22 cellular contexts compared by ENCODE assay signal in the genomic region with DNA sequence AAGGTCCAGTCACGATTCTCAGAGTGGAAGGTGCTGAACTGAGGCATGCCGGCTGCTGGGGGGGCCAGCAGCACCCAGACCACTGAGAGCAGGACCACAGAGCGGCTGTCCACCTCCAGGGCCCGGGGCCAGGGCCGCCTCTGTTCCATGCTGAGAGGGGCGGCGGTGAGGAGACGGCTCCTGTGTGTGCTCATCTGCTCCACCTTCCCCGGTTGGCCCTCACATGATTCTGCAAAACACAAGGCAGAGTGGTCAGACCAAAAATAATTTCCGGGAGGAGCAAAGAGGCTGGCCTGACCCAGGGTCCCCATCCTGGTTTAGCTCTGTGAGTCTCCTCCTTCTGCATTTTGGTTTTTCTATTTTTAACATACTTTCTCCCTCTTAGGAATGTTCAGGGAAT. TPM values are rescaled to one million over a fixed set of nuclear protein-coding genes. Genes with fewer than 3 reads are reported as not detected.
DNase-seq lines count a peak whose midpoint lies in the region; ATAC-seq, FAIRE-seq and TF ChIP-seq lines count a peak whose summit lies in the region.
"Had no signal": no experiment of that assay in that cellular context is flagged by ENCODE, and none has a peak within 500 bp of the region (broad histone marks: within the 10 kb centered on the region; RNA-seq: fewer than 3 reads in every experiment).

No MANE protein-coding gene starts in this region.

- no peak for TF ChIP-seq POLR2A in K562 (conservative IDR thresholded peaks at IDR 0.05)
- no peak for TF ChIP-seq POLR2A in prostate gland (IDR thresholded peaks at IDR 0.05)

- POLR2A ChIA-PET in K562 (lab: Yijun Ruan, JAX): interaction anchor here (0.5 to 1.3 kb wide), 4 partner anchors 10 to 314 kb away, joined by 3 to 8 read pairs (median 5); no protein-coding TSS in a partner anchor

- H3K4me1 ChIP-seq in K562 (replicated peaks in 1 of 2; ENCODE audit: control insufficient read depth in 2 of 2, insufficient read depth in 2 of 2, low read length in 2 of 2) (peaks cover 49 to 50% of the 10 kb centered on the region in 2 experiments), right cardiac atrium (ENCODE audit: control insufficient read depth, insufficient read depth, low read length) (peaks cover 22% of the 10 kb centered on the region), prostate gland (replicated peaks) (no peaks in the 10 kb centered on the region), thoracic aorta (ENCODE audit: control insufficient read depth in 1 of 2, low read depth in 2 of 2) (peaks cover 25 to 53% of the 10 kb centered on the region in 2 donors)
- H3K4me1 ChIP-seq: HAP-1 had no signal

- FAIRE-seq in K562 (lab: Jason Lieb, UNC): no peak
- FAIRE-seq: D721Med, endometrium, GM12891, RCC 7860 had no signal

- H3K36me3 ChIP-seq in K562 (ENCODE audit: control insufficient read depth, insufficient read depth, low read length): no peaks in the 10 kb centered on the region
- no peaks in the 10 kb centered on the region for H3K36me3 ChIP-seq in prostate gland
- H3K36me3 ChIP-seq in thoracic aorta: peaks cover 20% of the 10 kb centered on the region
- H3K36me3 ChIP-seq: breast epithelium, HAP-1 had no signal

- TF ChIP-seq RAD21 in K562 (CRISPR knock-in tag; conservative IDR thresholded peaks at IDR 0.05 in 1 of 2, IDR thresholded peaks at IDR 0.05 in 1 of 2): no peak

- H2AFZ ChIP-seq in K562 (ENCODE audit: low read depth, low read length): peak overlapping the region; percentile 48

- DNase-seq in K562 (ENCODE audit: extremely low read depth in 1 of 4, low spot score in 3 of 4): peak in 3 of 4 experiments; percentile 29 to 51 (median 45)
- peak in 1 of 3 donors; percentile 55 for DNase-seq in right cardiac atrium
- DNase-seq in prostate gland (ENCODE audit: low spot score): no peak
- no peak for DNase-seq in thoracic aorta (ENCODE audit: low spot score)
- no peak for DNase-seq in effector CD4-positive, alpha-beta T cell
- DNase-seq in NCI-H82 treated with DMSO at 0.1 percent for 48 hours (lab: John Stamatoyannopoulos, UW; ENCODE audit: unreplicated experiment): no peak
- DNase-seq in SKM-1 treated with dmso at 0.1 percent for 144 hours (lab: John Stamatoyannopoulos, UW; ENCODE audit: unreplicated experiment): no peak
- DNase-seq: activated CD4-positive, alpha-beta T cell treated with anti-CD3 and anti-CD28 coated beads for 4 hours; activated CD8-positive, alpha-beta memory T cell treated with anti-CD3 and anti-CD28 coated beads for 24 hours; activated naive CD4-positive, alpha-beta T cell treated with anti-CD3 and anti-CD28 coated beads for 36 hours; activated T-cell treated with anti-CD3 and anti-CD28 coated beads, Interleukin-2, amount 50 U/mL, for 1 hour; naive thymus-derived CD8-positive, alpha-beta T cell; NCI-H1694; NCI-H2171 treated with DMSO at 0.1 percent for 48 hours; NCI-H524 treated with DMSO at 0.1 percent for 48 hours had no signal

- no peak overlapping the region for H3K4me2 ChIP-seq in K562 (ENCODE audit: insufficient read depth, low read length)

- no peaks in the 10 kb centered on the region for H3K9me1 ChIP-seq in K562 (ENCODE audit: control insufficient read depth, insufficient read depth, low read length)

- CTCF ChIA-PET in K562 (lab: Yijun Ruan, JAX; ENCODE audit: low intra/inter-chr PET ratio): no interaction called here

- ATAC-seq in K562: no peak
- ATAC-seq in right cardiac atrium: peak in 1 of 2 donors; percentile 3
- no peak for ATAC-seq in thoracic aorta (ENCODE audit: insufficient number of reproducible peaks, low FRiP score, low read depth)
- ATAC-seq: naive thymus-derived CD8-positive, alpha-beta T cell had no signal

- no peaks in the 10 kb centered on the region for H3K9me3 ChIP-seq in K562 (replicated peaks; ENCODE audit: control insufficient read depth, insufficient read depth, low read depth, low read length)
- no peaks in the 10 kb centered on the region for H3K9me3 ChIP-seq in right cardiac atrium (ENCODE audit: control insufficient read depth, low read length)
- no peaks in the 10 kb centered on the region for H3K9me3 ChIP-seq in prostate gland
- H3K9me3 ChIP-seq in thoracic aorta: no peaks in the 10 kb centered on the region
- H3K9me3 ChIP-seq: breast epithelium, HAP-1 had no signal

- H3K9ac ChIP-seq in K562 (ENCODE audit: insufficient read depth in 1 of 2, low read depth in 2 of 2, low read length in 2 of 2): peak overlapping the region in 1 of 2 experiments; percentile 46; a peak in 1 of 4 replicates

- no peak for TF ChIP-seq CTCF in K562 (IDR thresholded peaks at IDR 0.05 in 2 of 3, conservative IDR thresholded peaks at IDR 0.05 in 1 of 3; ENCODE audit: insufficient read depth in 2 of 3, low read depth in 1 of 3, low read length in 3 of 3)
- no peak for TF ChIP-seq CTCF in prostate gland (IDR thresholded peaks at IDR 0.05)
- no peak for TF ChIP-seq CTCF in thoracic aorta (IDR thresholded peaks at IDR 0.05)

- WGBS in K562 (ENCODE audit: insufficient coverage, low coverage, missing lambda C conversion rate): 51% methylated on average over 10 of the region's 10 CpGs
- 52% methylated on average over 10 of the region's 10 CpGs for WGBS in right cardiac atrium
- 86% methylated on average over 10 of the region's 10 CpGs for WGBS in prostate gland

- in situ Hi-C loops in K562 (cut with MboI): no loop called here

- H3K27ac ChIP-seq in K562 (ENCODE audit: extremely low read depth, low read depth, low read length) (no peak overlapping the region), right cardiac atrium (ENCODE audit: low read length) (peak overlapping the region; percentile 0), prostate gland (peak overlapping the region; percentile 26 to 63), thoracic aorta (peak overlapping the region; percentile 82 to 84)
- H3K27ac ChIP-seq: C4-2B had no signal

- no peaks in the 10 kb centered on the region for H4K20me1 ChIP-seq in K562 (replicated peaks; ENCODE audit: control insufficient read depth, insufficient read depth, low read length)

- no peak for TF ChIP-seq EP300 in K562 (IDR thresholded peaks at IDR 0.05; ENCODE audit: low read length)

- H3K4me3 ChIP-seq in K562: no peak overlapping the region
- no peak overlapping the region for H3K4me3 ChIP-seq in right cardiac atrium (ENCODE audit: low read length)
- no peak overlapping the region for H3K4me3 ChIP-seq in prostate gland
- H3K4me3 ChIP-seq in thoracic aorta: no peak overlapping the region
- H3K4me3 ChIP-seq: breast epithelium, HAP-1 had no signal

- intact Hi-C loops in K562 (cut with micrococcal nuclease) (no loop called here), right cardiac atrium (cut with DNase I) (no loop called here), prostate gland (cut with DNase I) (no loop called here)

- H3K27me3 ChIP-seq in K562 (ENCODE audit: control insufficient read depth in 2 of 2, insufficient read depth in 2 of 2, low read length in 2 of 2) (no peaks in the 10 kb centered on the region; a peak in 1 of 5 replicates), right cardiac atrium (ENCODE audit: control insufficient read depth, insufficient read depth) (no peaks in the 10 kb centered on the region), prostate gland (replicated peaks; ENCODE audit: insufficient read depth) (no peaks in the 10 kb centered on the region), thoracic aorta (replicated peaks; ENCODE audit: insufficient read depth) (no peaks in the 10 kb centered on the region)
- H3K27me3 ChIP-seq: breast epithelium had no signal

- no TSS peak for BruUV-seq in K562 (replicated peaks; lab: Mats Ljungman, UMichigan)

- no peaks in the 10 kb centered on the region for H3K79me2 ChIP-seq in K562 (ENCODE audit: control insufficient read depth, insufficient read depth, low read length)

TF ChIP-seq in K562, 482 proteins besides CTCF, POLR2A, EP300 and RAD21 (continues in another document):
- no peak for TF ChIP-seq MAZ (CRISPR knock-in tag; conservative IDR thresholded peaks at IDR 0.05 in 1 of 2, IDR thresholded peaks at IDR 0.05 in 1 of 2)

RNA-seq across cellular contexts. Expression of a gene that starts 26.4 kb away (rescaled TPM):
- total RNA-seq in K562 (2011; cell fraction: chromatin; rRNA removed; ENCODE audit: low replicate concordance): 0.70 and 3.5 TPM in 2 replicates
- total RNA-seq in K562 (2011; cell fraction: nucleolus; rRNA removed): 0.79 and 2.0 TPM in 2 replicates
- 0.81 and 0.99 TPM in 2 replicates for total RNA-seq in K562 (2011; cell fraction: nucleoplasm; rRNA removed)
- 0.29 and 0.32 TPM in 2 replicates for total RNA-seq in K562 (2014; rRNA removed)
- 0.06 and 0.18 TPM in 2 replicates for total RNA-seq in K562 (2014; rRNA removed; fragmentation: Illumina TruSeq; extraction: Trizol)
- 0.36 and 0.41 TPM in 2 replicates for total RNA-seq in K562 (2015; rRNA removed; fragmentation: Illumina TruSeq; extraction: Trizol)
- 1.1 and 1.3 TPM in 2 replicates for total RNA-seq in K562 (2021)
- 0.41 and 0.75 TPM in 2 replicates for polyA plus RNA-seq in K562 (2011; rRNA removed)
- 0.32 and 1.4 TPM in 2 replicates for polyA plus RNA-seq in K562 (2011; cell fraction: cytosol; rRNA removed)
- polyA plus RNA-seq in K562 (2011; cell fraction: nucleus; rRNA removed): 1.7 and 6.9 TPM in 2 replicates
- 0.42 and 0.48 TPM in 2 replicates for polyA plus RNA-seq in K562 (2012)
- polyA plus RNA-seq in K562 (2014; fragmentation: Illumina TruSeq; extraction: Trizol): 0.24 and 0.39 TPM in 2 replicates
- under 1 TPM; 0.01 to 0.06 TPM for polyA plus RNA-seq in K562 (2014; fragmentation: Nextera tagmentation; extraction: Ambion mirVana)
- polyA plus RNA-seq in K562 (2014; rRNA removed): 0.16 and 0.77 TPM in 2 replicates
- polyA minus RNA-seq in K562 (2011; rRNA and poly(A)+ RNA removed): 1.1 and 2.7 TPM in 2 replicates
- 2.0 and 2.6 TPM in 2 replicates for polyA minus RNA-seq in K562 (2011; cell fraction: cytosol; rRNA and poly(A)+ RNA removed)
- 3.1 and 8.1 TPM in 2 replicates for polyA minus RNA-seq in K562 (2011; cell fraction: nucleus; rRNA and poly(A)+ RNA removed)
- 10 to 100 TPM; 16.2 to 26.6 (median 16.8) TPM for total RNA-seq in right cardiac atrium
- polyA plus RNA-seq in right cardiac atrium: 7.3 TPM
- total RNA-seq in prostate gland: 1 to 10 TPM; 7.3 to 8.9 TPM
- total RNA-seq in thoracic aorta: 10 to 100 TPM; 30.2 to 62.2 TPM

Comparison
In these comparisons a context has a peak if more than half of its experiments do, and no peak if none do; other contexts are left out.
1. DNase-seq: peak in K562 (3 of 4); none in prostate gland (single experiment), thoracic aorta (single experiment), effector CD4-positive, alpha-beta T cell (single experiment), NCI-H82 treated with DMSO at 0.1 percent for 48 hours (single experiment) and SKM-1 treated with dmso at 0.1 percent for 144 hours (single experiment).